ENCODE assay signal across 7 cellular contexts in genomic region chr2:99153921-99154604, GRCh38. TPM values are rescaled to one million over a fixed set of nuclear protein-coding genes. Genes with fewer than 3 reads are reported as not detected.
DNase-seq lines count a peak whose midpoint lies in the region; ATAC-seq lines count a peak whose summit lies in the region.
"Had no signal": no experiment of that assay in that cellular context is flagged by ENCODE, and none has a peak within 500 bp of the region (broad histone marks: within the 10 kb centered on the region; RNA-seq: fewer than 3 reads in every experiment).

No MANE protein-coding gene starts in this region.

- peaks cover 5% of the 10 kb centered on the region for H3K36me3 Mint-ChIP-seq in activated naive CD8-positive, alpha-beta T cell

- H3K9me3 ChIP-seq in mesodermal cell (ENCODE audit: control insufficient read depth, low read length), result no peaks in the 10 kb centered on the region

- H3K27ac Mint-ChIP-seq in activated naive CD8-positive, alpha-beta T cell, result peak overlapping the region; percentile 95
- H3K27ac Mint-ChIP-seq: T-helper 1 cell treated with Interleukin-12 subunit alpha and Interleukin-12 subunit beta and Interleukin-4 antibody, amounts not matched to agents 30 μg/mL and 1 μg/mL, for 36 hours had no signal

- peaks cover 5% of the 10 kb centered on the region for H3K4me1 ChIP-seq in mesodermal cell (ENCODE audit: control insufficient read depth, insufficient read depth, low read length, poor library complexity, severe bottlenecking)

- H3K27ac ChIP-seq in mesodermal cell (ENCODE audit: low read depth, low read length, severe bottlenecking), result no peak overlapping the region

- H3K27me3 Mint-ChIP-seq in activated naive CD8-positive, alpha-beta T cell, result no peaks in the 10 kb centered on the region

- ATAC-seq in HG03432 (IDR thresholded peaks at IDR 0.05; ENCODE audit: unreplicated experiment) (no peak), HG02588 (IDR thresholded peaks at IDR 0.05; ENCODE audit: unreplicated experiment) (no peak)

- DNase-seq in GM03348 (ENCODE audit: low spot score) (peak; percentile 17), NCI-H1436 treated with DMSO at 0.1 percent for 48 hours (lab: John Stamatoyannopoulos, UW) (no peak)

- no peaks in the 10 kb centered on the region for H3K9me3 Mint-ChIP-seq in activated naive CD8-positive, alpha-beta T cell (ENCODE audit: low read depth)
- H3K9me3 Mint-ChIP-seq: T-helper 1 cell treated with Interleukin-12 subunit alpha and Interleukin-12 subunit beta and Interleukin-4 antibody, amounts not matched to agents 30 μg/mL and 1 μg/mL, for 36 hours had no signal

- peaks cover 27% of the 10 kb centered on the region for H3K4me1 Mint-ChIP-seq in activated naive CD8-positive, alpha-beta T cell (ENCODE audit: low read depth)

- no peak overlapping the region for H3K4me3 Mint-ChIP-seq in activated naive CD8-positive, alpha-beta T cell
- H3K4me3 Mint-ChIP-seq: T-helper 1 cell treated with Interleukin-12 subunit alpha and Interleukin-12 subunit beta and Interleukin-4 antibody, amounts not matched to agents 30 μg/mL and 1 μg/mL, for 36 hours had no signal

- H3K36me3 ChIP-seq in mesodermal cell (ENCODE audit: control insufficient read depth, insufficient read depth, low read length), result peaks cover 12% of the 10 kb centered on the region

- peak overlapping the region; percentile 67 for H3K4me3 ChIP-seq in mesodermal cell (ENCODE audit: extremely low read depth, insufficient read depth, low read length, poor library complexity, severe bottlenecking)

- WGBS in mesodermal cell (ENCODE audit: insufficient coverage in 2 of 2), 2 experiments, result 57 to 61% methylated on average over 11 of the region's 12 CpGs

RNA-seq across cellular contexts. Expression of gene TSGA10, which starts 0.7 kb away (rescaled TPM):
- 1.7 TPM for polyA plus RNA-seq in mesodermal cell (2013, experiment 1 of 2)
- polyA plus RNA-seq in mesodermal cell (2013, experiment 2 of 2), result 1.9 TPM

RNA-seq across cellular contexts. Expression of gene LIPT1, which starts 0.7 kb away (rescaled TPM):
- 7.1 TPM for polyA plus RNA-seq in mesodermal cell (2013, experiment 1 of 2)
- 6.6 TPM for polyA plus RNA-seq in mesodermal cell (2013, experiment 2 of 2)

RNA-seq across cellular contexts. Expression of gene C2orf15, which starts 12.6 kb away (rescaled TPM):
- not detected for polyA plus RNA-seq in mesodermal cell (2013, experiment 1 of 2)
- polyA plus RNA-seq in mesodermal cell (2013, experiment 2 of 2), result 0.30 TPM

RNA-seq across cellular contexts. Expression of gene MITD1, which starts 26.8 kb away (rescaled TPM):
- 31.8 TPM for polyA plus RNA-seq in mesodermal cell (2013, experiment 1 of 2)
- polyA plus RNA-seq in mesodermal cell (2013, experiment 2 of 2), result 41.1 TPM

RNA-seq across cellular contexts. Expression of gene MRPL30, which starts 26.9 kb away (rescaled TPM):
- polyA plus RNA-seq in mesodermal cell (2013, experiment 1 of 2), result 40.2 TPM
- 46.4 TPM for polyA plus RNA-seq in mesodermal cell (2013, experiment 2 of 2)
